In genomic region chr4:95156452-95156765, GRCh38 we compare ENCODE assay signal across 1 cellular context.
TF ChIP-seq lines count a peak whose summit lies in the region.

No MANE protein-coding gene starts in this region.

TF ChIP-seq in IMR-90, 13 proteins besides CTCF, POLR2A, EP300 and RAD21 (continued from another document):
- TF ChIP-seq SMC3 (IDR thresholded peaks at IDR 0.05; ENCODE audit: low read depth, low read length), result no peak
- peak; percentile 37; the same call in 1 of the 2 replicates for TF ChIP-seq CEBPB (IDR thresholded peaks at IDR 0.05; ENCODE audit: low read depth, low read length)
- no peak for TF ChIP-seq MAFK (IDR thresholded peaks at IDR 0.05; ENCODE audit: low read depth, low read length)
